17 cellular contexts compared by ENCODE assay signal in the genomic region with DNA sequence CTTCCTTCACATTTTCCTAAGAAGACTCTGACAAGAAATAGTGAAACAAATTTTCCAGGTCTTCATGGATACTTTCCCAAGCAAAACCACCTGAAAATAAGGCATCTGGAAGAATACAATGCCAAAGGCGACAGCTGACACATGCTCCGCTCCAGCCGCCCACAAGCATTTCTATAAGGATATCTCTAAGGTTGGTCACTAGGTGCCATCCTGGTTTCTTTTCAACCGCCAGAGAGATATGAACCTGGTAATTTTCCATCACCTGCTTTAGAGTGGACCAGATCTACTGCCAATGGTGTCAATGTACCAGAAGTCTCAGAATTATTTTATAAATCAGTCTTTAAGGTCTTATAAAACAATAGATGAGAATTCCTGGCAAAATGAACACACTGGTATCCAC.
DNase-seq lines count a peak whose midpoint lies in the region; ATAC-seq and TF ChIP-seq lines count a peak whose summit lies in the region.
"Had no signal": no experiment of that assay in that cellular context is flagged by ENCODE, and none has a peak within 500 bp of the region (broad histone marks: within the 10 kb centered on the region; RNA-seq: fewer than 3 reads in every experiment).

No MANE protein-coding gene starts in this region.

- TF ChIP-seq POLR2A in Peyer's patch (IDR thresholded peaks at IDR 0.05) (no peak), prostate gland (IDR thresholded peaks at IDR 0.05) (no peak)

- H3K27me3 ChIP-seq in Peyer's patch (no peaks in the 10 kb centered on the region), esophagus (ENCODE audit: control insufficient read depth in 1 of 2, insufficient read depth in 2 of 2, low read length in 2 of 2) (no peaks in the 10 kb centered on the region), prostate gland (replicated peaks; ENCODE audit: insufficient read depth) (no peaks in the 10 kb centered on the region)
- H3K27me3 ChIP-seq: neutrophil had no signal

- H3K4me3 ChIP-seq in Peyer's patch (no peak overlapping the region), esophagus (ENCODE audit: low read depth in 1 of 2, low read length in 2 of 2) (no peak overlapping the region), prostate gland (no peak overlapping the region)
- H3K4me3 ChIP-seq: HAP-1, lower lobe of right lung had no signal

- H3K9me3 ChIP-seq in Peyer's patch (no peaks in the 10 kb centered on the region), esophagus (ENCODE audit: control insufficient read depth in 2 of 2, insufficient read depth in 1 of 2, low read depth in 1 of 2, low read length in 1 of 2) (no peaks in the 10 kb centered on the region), prostate gland (no peaks in the 10 kb centered on the region)
- H3K9me3 ChIP-seq: HAP-1, lower lobe of right lung, neutrophil had no signal

- WGBS in esophagus, 2 donors = 82 to 84% methylated on average over 4 of the region's 4 CpGs
- 94% methylated on average over 4 of the region's 4 CpGs for WGBS in prostate gland

- DNase-seq in Peyer's patch (no peak), prostate gland (ENCODE audit: low spot score) (no peak), posterior vena cava (ENCODE audit: low spot score) (no peak), amygdala (lab: John Stamatoyannopoulos, UW) (no peak)
- no peak for DNase-seq in central memory CD4-positive, alpha-beta T cell
- DNase-seq: activated CD4-positive, alpha-beta memory T cell treated with anti-CD3 and anti-CD28 coated beads for 36 hours; activated CD4-positive, CD25-positive, alpha-beta regulatory T cell; activated naive CD8-positive, alpha-beta T cell treated with anti-CD3 and anti-CD28 coated beads for 36 hours; cerebellar nuclear complex; effector CD4-positive, alpha-beta T cell; lower lobe of right lung; SW 1271 had no signal

- H3K36me3 ChIP-seq in Peyer's patch (no peaks in the 10 kb centered on the region), esophagus (ENCODE audit: control insufficient read depth in 2 of 2, insufficient read depth in 2 of 2, low read length in 1 of 2) (peaks cover 2 to 3% of the 10 kb centered on the region in 2 donors), prostate gland (no peaks in the 10 kb centered on the region)
- H3K36me3 ChIP-seq: HAP-1, lower lobe of right lung, neutrophil had no signal

- intact Hi-C loops in prostate gland (cut with DNase I) = no loop called here
- intact Hi-C loops in posterior vena cava (cut with DNase I) = no loop called here

- H3K4me1 ChIP-seq in Peyer's patch (peaks cover 0 to 24% (median 7%) of the 10 kb centered on the region in 4 donors), esophagus (ENCODE audit: control insufficient read depth in 2 of 2, insufficient read depth in 2 of 2, low read length in 1 of 2) (peaks cover 0 to 8% of the 10 kb centered on the region in 2 donors), prostate gland (replicated peaks) (peaks cover 11% of the 10 kb centered on the region)

- ATAC-seq in HG03159 (IDR thresholded peaks at IDR 0.05; ENCODE audit: unreplicated experiment) = no peak

- peak overlapping the region; percentile 68; the same call in 1 of the 2 replicates for H3K27ac ChIP-seq in C4-2B
- peak overlapping the region in 3 of 4 donors; percentile 42 to 54 (median 52) for H3K27ac ChIP-seq in Peyer's patch
- H3K27ac ChIP-seq in esophagus (ENCODE audit: low read depth in 2 of 2, low read length in 1 of 2) = peak overlapping the region; percentile 90 to 91
- H3K27ac ChIP-seq in prostate gland = peak overlapping the region; percentile 66 to 79
- H3K27ac ChIP-seq: neutrophil had no signal

- TF ChIP-seq CTCF in C4-2B (conservative IDR thresholded peaks at IDR 0.05) (no peak), Peyer's patch (IDR thresholded peaks at IDR 0.05) (no peak), prostate gland (IDR thresholded peaks at IDR 0.05) (no peak)
